21 cellular contexts compared by ENCODE assay signal in genomic region chr2:213764849-213765248, GRCh38.
"Had no signal": no experiment of that assay in that cellular context is flagged by ENCODE, and none has a peak within 500 bp of the region (broad histone marks: within the 10 kb centered on the region; RNA-seq: fewer than 3 reads in every experiment).

No MANE protein-coding gene starts in this region.

- H3K4me3 ChIP-seq: dorsolateral prefrontal cortex, heart left ventricle, psoas muscle, spleen, testis, tibial nerve had no signal

- H3K36me3 Mint-ChIP-seq: naive thymus-derived CD4-positive, alpha-beta T cell; stimulated activated naive B cell treated with anti-CD40 and anti-IgM and Interleukin-4, amounts not matched to agents 10 μg/mL and 1 μg/mL and 100 μg/mL, for 72 hours had no signal

- DNase-seq: cortex of kidney; dorsolateral prefrontal cortex; effector CD8-positive, alpha-beta T cell; foreskin melanocyte; heart left ventricle; hippocampal formation; kidney glomerular epithelial cell; mesendoderm; naive thymus-derived CD4-positive, alpha-beta T cell; psoas muscle; retina; spleen; stimulated activated CD4-positive, alpha-beta T cell treated with anti-CD3 and anti-CD28 coated beads, Interleukin-15, amount 100 ng/mL, for 24 hours; stimulated activated CD4-positive, alpha-beta T cell treated with anti-CD3 and anti-CD28 coated beads, Interleukin-1b, Interleukin-23, amount 100 ng/mL, for 48 hours; stimulated activated CD4-positive, alpha-beta T cell treated with anti-CD3 and anti-CD28 coated beads, Interleukin-4, amount 100 ng/mL, for 24 hours; stimulated activated naive B cell treated with anti-CD40 and anti-IgM and Interleukin-4, amounts not matched to agents 10 μg/mL and 1 μg/mL and 100 μg/mL, for 72 hours; stimulated activated naive CD8-positive, alpha-beta T cell treated with anti-CD3 and anti-CD28 coated beads, Interleukin-15, amount 100 ng/mL, for 72 hours; testis had no signal

- H3K4me1 Mint-ChIP-seq: naive thymus-derived CD4-positive, alpha-beta T cell; stimulated activated naive B cell treated with anti-CD40 and anti-IgM and Interleukin-4, amounts not matched to agents 10 μg/mL and 1 μg/mL and 100 μg/mL, for 72 hours; stimulated activated naive CD8-positive, alpha-beta T cell treated with anti-CD3 and anti-CD28 coated beads, Interleukin-15, amount 100 ng/mL, for 72 hours had no signal

- H3K27me3 ChIP-seq: dorsolateral prefrontal cortex, heart left ventricle, neutrophil, spleen, testis, tibial nerve had no signal

- H3K4me3 Mint-ChIP-seq: naive thymus-derived CD4-positive, alpha-beta T cell; stimulated activated naive B cell treated with anti-CD40 and anti-IgM and Interleukin-4, amounts not matched to agents 10 μg/mL and 1 μg/mL and 100 μg/mL, for 72 hours; stimulated activated naive CD8-positive, alpha-beta T cell treated with anti-CD3 and anti-CD28 coated beads, Interleukin-15, amount 100 ng/mL, for 72 hours had no signal

- H3K27ac ChIP-seq: dorsolateral prefrontal cortex, heart left ventricle, neutrophil, psoas muscle, spleen, testis, tibial nerve had no signal

- H3K9me3 ChIP-seq: neutrophil, psoas muscle, spleen, testis, tibial nerve had no signal

- H3K27ac Mint-ChIP-seq: naive thymus-derived CD4-positive, alpha-beta T cell; stimulated activated naive B cell treated with anti-CD40 and anti-IgM and Interleukin-4, amounts not matched to agents 10 μg/mL and 1 μg/mL and 100 μg/mL, for 72 hours; stimulated activated naive CD8-positive, alpha-beta T cell treated with anti-CD3 and anti-CD28 coated beads, Interleukin-15, amount 100 ng/mL, for 72 hours had no signal

- H3K9me3 Mint-ChIP-seq: stimulated activated naive CD8-positive, alpha-beta T cell treated with anti-CD3 and anti-CD28 coated beads, Interleukin-15, amount 100 ng/mL, for 72 hours had no signal

- ATAC-seq: heart left ventricle; naive thymus-derived CD4-positive, alpha-beta T cell; psoas muscle; sciatic nerve; stimulated activated naive B cell treated with anti-CD40 and anti-IgM and Interleukin-4, amounts not matched to agents 10 μg/mL and 1 μg/mL and 100 μg/mL, for 72 hours; stimulated activated naive CD8-positive, alpha-beta T cell treated with anti-CD3 and anti-CD28 coated beads, Interleukin-15, amount 100 ng/mL, for 72 hours had no signal

- H3K4me1 ChIP-seq: heart left ventricle, psoas muscle, spleen, testis, tibial nerve had no signal

- H3K36me3 ChIP-seq: heart left ventricle, neutrophil, spleen, tibial nerve had no signal

- H3K27me3 Mint-ChIP-seq: naive thymus-derived CD4-positive, alpha-beta T cell; stimulated activated naive B cell treated with anti-CD40 and anti-IgM and Interleukin-4, amounts not matched to agents 10 μg/mL and 1 μg/mL and 100 μg/mL, for 72 hours; stimulated activated naive CD8-positive, alpha-beta T cell treated with anti-CD3 and anti-CD28 coated beads, Interleukin-15, amount 100 ng/mL, for 72 hours had no signal
